10 cellular contexts compared by ENCODE assay signal in the genomic region with DNA sequence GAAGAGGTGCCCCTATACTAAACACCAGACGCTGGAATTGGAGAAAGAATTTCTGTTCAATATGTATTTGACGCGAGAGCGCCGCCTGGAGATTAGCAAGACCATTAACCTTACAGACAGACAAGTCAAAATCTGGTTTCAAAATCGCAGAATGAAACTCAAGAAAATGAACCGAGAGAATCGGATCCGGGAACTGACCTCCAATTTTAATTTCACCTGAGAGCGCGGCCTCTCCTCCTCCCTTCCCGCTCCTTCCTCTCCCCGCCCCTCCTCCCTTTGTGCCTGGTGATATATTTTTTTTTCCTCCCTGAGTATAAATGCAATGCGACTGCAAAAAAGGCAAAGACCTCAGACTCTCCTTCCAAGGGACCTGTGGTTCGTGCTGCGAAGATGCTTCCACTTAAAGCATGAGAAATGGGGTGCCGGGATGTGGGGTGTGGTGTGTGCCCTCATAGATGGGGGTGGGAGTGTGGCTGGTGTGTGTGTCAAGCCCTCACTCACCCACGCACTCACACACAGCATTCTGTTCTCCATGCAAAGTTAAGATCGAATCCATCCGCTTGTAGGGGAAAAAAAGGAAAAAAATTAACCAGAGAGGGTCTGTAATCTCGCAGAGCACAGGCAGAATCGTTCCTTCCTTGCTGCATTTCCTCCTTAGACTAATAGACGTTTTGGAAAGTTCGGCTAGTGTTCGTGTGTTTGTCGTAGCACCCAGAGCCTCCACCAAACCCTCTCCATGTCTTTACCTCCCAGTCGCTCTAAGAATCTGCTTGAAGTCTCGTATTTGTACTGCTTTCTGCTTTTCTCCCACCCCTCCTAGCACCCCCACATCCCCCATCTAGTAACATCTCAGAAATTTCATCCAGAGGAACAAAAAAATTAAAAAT. TPM values are rescaled to one million over a fixed set of nuclear protein-coding genes. Genes with fewer than 3 reads are reported as not detected.
DNase-seq lines count a peak whose midpoint lies in the region; ATAC-seq and TF ChIP-seq lines count a peak whose summit lies in the region.
"Had no signal": no experiment of that assay in that cellular context is flagged by ENCODE, and none has a peak within 500 bp of the region (broad histone marks: within the 10 kb centered on the region; RNA-seq: fewer than 3 reads in every experiment).

No MANE protein-coding gene starts in this region.

- H2BK120ac ChIP-seq in mesenchymal stem cell (ENCODE audit: low read depth, low read length) = no peak overlapping the region

- 22% methylated on average over 24 of the region's 28 CpGs for WGBS in mesenchymal stem cell

- H2AK5ac ChIP-seq in mesenchymal stem cell (ENCODE audit: low read length, severe bottlenecking) = no peak overlapping the region

- H3K9me3 ChIP-seq in ascending aorta (no peaks in the 10 kb centered on the region), mesenchymal stem cell (ENCODE audit: control insufficient read depth, low read length) (no peaks in the 10 kb centered on the region)
- H3K9me3 ChIP-seq: thoracic aorta had no signal

- peak overlapping the region; percentile 59 for H3K4me2 ChIP-seq in mesenchymal stem cell (ENCODE audit: low read length, poor library complexity, severe bottlenecking)

- H3K9ac ChIP-seq in mesenchymal stem cell (ENCODE audit: low read length) = peak overlapping the region; percentile 98

- H3K27me3 ChIP-seq in ascending aorta (peaks cover 64% of the 10 kb centered on the region), mesenchymal stem cell (ENCODE audit: control insufficient read depth in 1 of 2, insufficient read depth in 1 of 2, low read length in 2 of 2) (peaks cover 0 to 4% of the 10 kb centered on the region in 2 experiments)

- intact Hi-C loops in ascending aorta (cut with DNase I) = no loop called here

- H3K4ac ChIP-seq in mesenchymal stem cell (ENCODE audit: low read depth in 1 of 2, low read length in 2 of 2) = no peak overlapping the region

- TF ChIP-seq CTCF in 22Rv1 (IDR thresholded peaks at IDR 0.05) (peak; percentile 88), ascending aorta (IDR thresholded peaks at IDR 0.05) (peak in 2 of 3 experiments; percentile 6 to 28)

- DNase-seq in G401 (ENCODE audit: low spot score) (peak; percentile 52), NCI-H1092 (lab: John Stamatoyannopoulos, UW) (peak; percentile 54), ascending aorta (ENCODE audit: low spot score in 2 of 2) (no peak), mesenchymal stem cell (peak; percentile 71)

- H3K4me3 ChIP-seq in ascending aorta (no peak overlapping the region), mesenchymal stem cell (ENCODE audit: insufficient read depth in 1 of 2, low read depth in 1 of 2, low read length in 2 of 2) (peak overlapping the region in 1 of 2 experiments; percentile 92)
- H3K4me3 ChIP-seq: thoracic aorta had no signal

- peak overlapping the region; percentile 19 for H4K8ac ChIP-seq in mesenchymal stem cell (ENCODE audit: low read length)

- no peak overlapping the region for H2BK15ac ChIP-seq in mesenchymal stem cell (ENCODE audit: low read depth, poor library complexity, severe bottlenecking)

- no peak overlapping the region for H3K18ac ChIP-seq in mesenchymal stem cell (ENCODE audit: low read depth in 1 of 2, low read length in 2 of 2)

- no peak overlapping the region for H3K14ac ChIP-seq in mesenchymal stem cell (ENCODE audit: low read length in 2 of 2)

- H3K4me1 ChIP-seq in ascending aorta (peaks cover 11 to 19% of the 10 kb centered on the region in 2 donors), mesenchymal stem cell (ENCODE audit: control insufficient read depth, insufficient read depth, low read depth, low read length) (peaks cover 43% of the 10 kb centered on the region)

- no peak overlapping the region for H4K91ac ChIP-seq in mesenchymal stem cell (ENCODE audit: low read length)

- no peak overlapping the region for H2AFZ ChIP-seq in mesenchymal stem cell (ENCODE audit: low read depth, low read length)

- no peak overlapping the region for H2BK12ac ChIP-seq in mesenchymal stem cell (ENCODE audit: low read length in 2 of 2)

- 0 out of 2 replicates have a peak overlapping the region, but pooled peaks have one; percentile 14 for H3K27ac ChIP-seq in 22Rv1
- no peak overlapping the region for H3K27ac ChIP-seq in ascending aorta
- peak overlapping the region; percentile 8 for H3K27ac ChIP-seq in mesenchymal stem cell (ENCODE audit: low read length, poor library complexity, severe bottlenecking)

- H3K79me1 ChIP-seq in mesenchymal stem cell (replicated peaks; ENCODE audit: low read length, poor library complexity, severe bottlenecking) = peaks cover 2% of the 10 kb centered on the region

- H3K36me3 ChIP-seq in ascending aorta = no peaks in the 10 kb centered on the region
- no peaks in the 10 kb centered on the region for H3K36me3 ChIP-seq in mesenchymal stem cell (ENCODE audit: control insufficient read depth in 1 of 2, insufficient read depth in 2 of 2, low read depth in 1 of 2, low read length in 2 of 2)
- H3K36me3 ChIP-seq: thoracic aorta had no signal

- in situ Hi-C loops in G401 (cut with HindIII; ENCODE audit: low sequenced_read_pairs) = no loop called here

- H3K23ac ChIP-seq in mesenchymal stem cell (ENCODE audit: low read length in 2 of 2) = no peak overlapping the region

- no peak for ATAC-seq in GM21367 (IDR thresholded peaks at IDR 0.05; ENCODE audit: unreplicated experiment)
- no peak for ATAC-seq in GM19351 (IDR thresholded peaks at IDR 0.05; ENCODE audit: unreplicated experiment)
- ATAC-seq in GM21528 (IDR thresholded peaks at IDR 0.05; ENCODE audit: low FRiP score, unreplicated experiment) = no peak

- H2BK5ac ChIP-seq in mesenchymal stem cell (ENCODE audit: low read depth, low read length, poor library complexity, severe bottlenecking) = no peak overlapping the region

RNA-seq across cellular contexts. Expression of a gene that starts 4.5 kb away (rescaled TPM):
- 16.7 and 48.6 TPM in 2 replicates for total RNA-seq in G401 (2014; rRNA removed; shearing (Covaris generic))
- not detected for total RNA-seq in ascending aorta
- polyA plus RNA-seq in mesenchymal stem cell (2013, experiment 1 of 2) = 8.9 TPM
- polyA plus RNA-seq in mesenchymal stem cell (2013, experiment 2 of 2) = 9.4 TPM
- total RNA-seq: thoracic aorta had no signal

RNA-seq across cellular contexts. Expression of a gene that starts 10.5 kb away (rescaled TPM):
- total RNA-seq in G401 (2014; rRNA removed; shearing (Covaris generic)) = 17.3 and 18.7 TPM in 2 replicates
- total RNA-seq in ascending aorta = 1.2 TPM
- polyA plus RNA-seq in mesenchymal stem cell (2013, experiment 1 of 2) = 18.0 TPM
- 18.5 TPM for polyA plus RNA-seq in mesenchymal stem cell (2013, experiment 2 of 2)
- total RNA-seq: thoracic aorta had no signal

RNA-seq across cellular contexts. Expression of a gene that starts 14.7 kb away (rescaled TPM):
- 4.1 and 15.0 TPM in 2 replicates for total RNA-seq in G401 (2014; rRNA removed; shearing (Covaris generic))
- not detected for total RNA-seq in ascending aorta
- 2.4 TPM for polyA plus RNA-seq in mesenchymal stem cell (2013, experiment 1 of 2)
- polyA plus RNA-seq in mesenchymal stem cell (2013, experiment 2 of 2) = 1.7 TPM
- total RNA-seq: thoracic aorta had no signal
- polyA plus RNA-seq: esophagus had no signal

RNA-seq across cellular contexts. Expression of a gene that starts 16.5 kb away (rescaled TPM):
- total RNA-seq in G401 (2014; rRNA removed; shearing (Covaris generic)) = 2.1 and 2.3 TPM in 2 replicates
- 0.32 TPM for total RNA-seq in ascending aorta
- 1.1 TPM for polyA plus RNA-seq in mesenchymal stem cell (2013, experiment 1 of 2)
- polyA plus RNA-seq in mesenchymal stem cell (2013, experiment 2 of 2) = 0.97 TPM
- total RNA-seq: thoracic aorta had no signal
- polyA plus RNA-seq: esophagus had no signal

RNA-seq across cellular contexts. Expression of a gene that starts 19.3 kb away (rescaled TPM):
- 0.07 and 0.18 TPM in 2 replicates for total RNA-seq in G401 (2014; rRNA removed; shearing (Covaris generic))
- total RNA-seq in ascending aorta = 8.9 TPM
- 66.4 TPM for polyA plus RNA-seq in mesenchymal stem cell (2013, experiment 1 of 2)
- 67.1 TPM for polyA plus RNA-seq in mesenchymal stem cell (2013, experiment 2 of 2)
- total RNA-seq: thoracic aorta had no signal

Comparison
In these comparisons a context has a peak if more than half of its experiments do, and no peak if none do; other contexts are left out.
1. H3K27ac ChIP-seq: peak in 22Rv1 (single experiment) and mesenchymal stem cell (single experiment); none in ascending aorta (0 of 2).
2. DNase-seq: peak in G401 (single experiment), NCI-H1092 (single experiment) and mesenchymal stem cell (single experiment); none in ascending aorta (0 of 2).
3. RNA of a gene that starts 4.5 kb away (total RNA-seq): 16.7 to 48.6 TPM in G401; not detected in ascending aorta (single experiment); every median in the first group is over 10 times any median in the second.